8 cellular contexts compared by ENCODE assay signal in the genomic region with DNA sequence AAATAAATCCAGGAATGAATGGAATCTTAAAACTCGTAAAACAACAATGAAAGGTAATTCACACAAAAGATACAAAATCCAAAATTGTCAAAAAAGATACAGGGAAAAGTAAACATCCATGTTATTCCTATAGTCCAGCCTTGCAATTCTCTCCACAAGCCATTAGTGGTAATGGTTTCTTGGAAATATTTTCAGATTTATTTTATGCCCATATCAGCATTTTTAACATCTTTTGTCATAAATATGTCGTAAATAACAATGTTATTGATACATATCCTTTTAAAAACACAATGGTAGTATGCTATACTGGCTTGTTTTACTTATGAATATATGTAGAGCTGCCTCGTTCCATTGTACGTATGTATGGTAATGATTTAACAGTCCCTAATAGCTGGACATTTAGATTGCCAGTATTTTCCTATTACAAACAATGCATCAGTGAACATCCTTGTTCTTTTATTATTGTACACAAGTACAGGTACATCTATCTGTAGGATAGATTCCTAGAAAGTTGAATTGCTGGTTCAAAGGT. TPM values are rescaled to one million over a fixed set of nuclear protein-coding genes. Genes with fewer than 3 reads are reported as not detected.
A peak's percentile ranks its signal among the peaks of the same experiment; 100 is the strongest.
DNase-seq lines count a peak whose midpoint lies in the region; ATAC-seq, FAIRE-seq and TF ChIP-seq lines count a peak whose summit lies in the region.

No MANE protein-coding gene starts in this region.

- TF ChIP-seq CTCF in Panc1 (IDR thresholded peaks at IDR 0.05), result no peak
- TF ChIP-seq CTCF in epithelial cell of proximal tubule (conservative IDR thresholded peaks at IDR 0.05; ENCODE audit: low read depth, low read length), result no peak

- H3K4me1 ChIP-seq in Panc1 (ENCODE audit: control insufficient read depth, insufficient read depth, low read length), result peaks cover 11% of the 10 kb centered on the region; the same call in 1 of the 2 replicates
- H3K4me1 ChIP-seq in rectal smooth muscle tissue (ENCODE audit: control insufficient read depth, insufficient read depth, low read length), result peaks cover 14% of the 10 kb centered on the region

- CTCF ChIA-PET in Panc1 (lab: Charles Lee), result no interaction called here

- no TSS peak for BruUV-seq in Panc1 (replicated peaks; lab: Mats Ljungman, UMichigan)

- H3K27me3 ChIP-seq in Panc1 (ENCODE audit: control insufficient read depth, insufficient read depth, low read length) (no peaks in the 10 kb centered on the region), rectal smooth muscle tissue (ENCODE audit: control insufficient read depth, insufficient read depth, low read length) (no peaks in the 10 kb centered on the region)

- DNase-seq in ELR (ENCODE audit: low read depth), result peak; percentile 21
- DNase-seq in Panc1 (ENCODE audit: low read depth, low spot score), result no peak
- no peak for DNase-seq in epithelial cell of proximal tubule (ENCODE audit: low read depth)
- DNase-seq in GM19239 (ENCODE audit: insufficient read length, low spot score), result no peak
- no peak for DNase-seq in stimulated activated CD8-positive, alpha-beta memory T cell treated with anti-CD3 and anti-CD28 coated beads, Interleukin-4, amount 100 ng/mL, for 48 hours
- no peak for DNase-seq in AG20443 (ENCODE audit: low spot score)
- no peak for DNase-seq in UCSD-AML1 (lab: John Stamatoyannopoulos, UW; ENCODE audit: unreplicated experiment)

- intact Hi-C loops in Panc1 (cut with micrococcal nuclease; ENCODE audit: unreplicated experiment), result loop anchor here (5.0 to 10.0 kb wide), 2 partner anchors 214 to 406 kb away; no protein-coding TSS in a partner anchor

- ATAC-seq in Panc1, result no peak

- H3K36me3 ChIP-seq in Panc1 (ENCODE audit: control insufficient read depth, insufficient read depth, low read length), result no peaks in the 10 kb centered on the region
- H3K36me3 ChIP-seq in rectal smooth muscle tissue (ENCODE audit: control insufficient read depth, insufficient read depth, low read length), result no peaks in the 10 kb centered on the region

- FAIRE-seq in GM19239 (lab: Jason Lieb, UNC), result no peak

- H3K27ac ChIP-seq in Panc1 (ENCODE audit: low read length), result peak overlapping the region; percentile 75
- H3K27ac ChIP-seq in rectal smooth muscle tissue (ENCODE audit: low read depth, low read length), result peak overlapping the region; percentile 96

- H3K4me3 ChIP-seq in Panc1 (ENCODE audit: low read depth in 2 of 2, low read length in 2 of 2), result peak overlapping the region; percentile 69 to 74
- H3K4me3 ChIP-seq in epithelial cell of proximal tubule (ENCODE audit: low read depth, low read length), result peak overlapping the region; percentile 68
- peak overlapping the region; percentile 96 for H3K4me3 ChIP-seq in rectal smooth muscle tissue (ENCODE audit: low read length)

- H3K9ac ChIP-seq in rectal smooth muscle tissue (ENCODE audit: low read length), result peak overlapping the region; percentile 87

- POLR2A ChIA-PET in Panc1 (lab: Charles Lee), result no interaction called here

- no peaks in the 10 kb centered on the region for H3K9me3 ChIP-seq in Panc1 (ENCODE audit: control insufficient read depth, insufficient read depth, low read depth, low read length)

- in situ Hi-C loops in Panc1 (cut with HindIII; ENCODE audit: low pct_unique_long_range_greater_than_20kb, low sequenced_read_pairs), result no loop called here

RNA-seq across cellular contexts. Expression of a gene that starts 30.6 kb away (rescaled TPM):
- total RNA-seq in Panc1 (2021; ENCODE audit: unreplicated experiment) (50.3 TPM), epithelial cell of proximal tubule (36.8 and 41.6 TPM in 2 replicates)
- polyA plus RNA-seq in Panc1 (2012; ENCODE audit: insufficient read length), result 29.8 TPM
